Comparison of ENCODE assay signal across 8 cellular contexts in the genomic region with DNA sequence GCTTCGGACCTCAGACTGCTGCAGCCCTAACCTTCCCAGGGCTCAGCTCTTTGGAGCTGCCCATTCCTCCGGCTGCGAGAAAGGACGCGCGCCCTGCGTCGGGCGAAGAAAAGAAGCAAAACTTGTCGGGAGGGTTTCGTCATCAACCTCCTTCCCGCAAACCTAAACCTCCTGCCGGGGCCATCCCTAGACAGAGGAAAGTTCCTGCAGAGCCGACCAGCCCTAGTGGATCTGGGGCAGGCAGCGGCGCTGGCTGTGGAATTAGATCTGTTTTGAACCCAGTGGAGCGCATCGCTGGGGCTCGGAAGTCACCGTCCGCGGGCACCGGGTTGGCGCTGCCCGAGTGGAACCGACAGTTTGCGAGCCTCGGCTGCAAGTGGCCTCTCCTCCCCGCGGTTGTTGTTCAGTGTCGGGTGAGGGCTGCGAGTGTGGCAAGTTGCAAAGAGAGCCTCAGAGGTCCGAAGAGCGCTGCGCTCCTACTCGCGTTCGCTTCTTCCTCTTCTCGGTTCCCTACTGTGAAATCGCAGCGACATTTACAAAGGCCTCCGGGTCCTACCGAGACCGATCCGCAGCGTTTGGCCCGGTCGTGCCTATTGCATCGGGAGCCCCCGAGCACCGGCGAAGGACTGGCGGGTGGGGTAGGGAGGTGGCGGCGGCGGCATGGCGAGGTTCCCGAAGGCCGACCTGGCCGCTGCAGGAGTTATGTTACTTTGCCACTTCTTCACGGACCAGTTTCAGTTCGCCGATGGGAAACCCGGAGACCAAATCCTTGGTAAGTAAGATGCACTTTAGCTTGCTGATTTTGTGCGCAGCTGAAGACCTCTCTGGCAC. TPM values are rescaled to one million over a fixed set of nuclear protein-coding genes. Genes with fewer than 3 reads are reported as not detected.
DNase-seq lines count a peak whose midpoint lies in the region; ATAC-seq, FAIRE-seq and TF ChIP-seq lines count a peak whose summit lies in the region.

TSS of gene PLXDC2 (plus strand) at position 13 of the 831 bp plus-strand sequence.

- TF ChIP-seq CTCF in lower lobe of right lung (IDR thresholded peaks at IDR 0.05) (no peak), suprapubic skin (IDR thresholded peaks at IDR 0.05) (no peak)

- peak; percentile 9 for DNase-seq in Daoy (ENCODE audit: low read depth)
- peak; percentile 21 for DNase-seq in HEK293T (ENCODE audit: extremely low spot score)
- DNase-seq in RCC 7860 (ENCODE audit: low spot score), result peak; percentile 42
- DNase-seq in effector memory CD8-positive, alpha-beta T cell, result no peak
- peak; percentile 82 for DNase-seq in lower lobe of right lung
- DNase-seq in suprapubic skin (ENCODE audit: low spot score in 2 of 2), result peak; percentile 74 to 84
- DNase-seq in NCI-H2227 treated with DMSO at 0.1 percent for 48 hours (lab: John Stamatoyannopoulos, UW), result no peak
- DNase-seq in effector CD8-positive, alpha-beta T cell (lab: John Stamatoyannopoulos, UW), result no peak

- ATAC-seq in effector memory CD8-positive, alpha-beta T cell (replicated peaks), result peak; percentile 30
- peak; percentile 61 to 72 for ATAC-seq in lower lobe of right lung

- WGBS in suprapubic skin, result under 1% methylated on average over 56 of the region's 65 CpGs

- intact Hi-C loops in lower lobe of right lung (cut with DNase I), result no loop called here

- H3K4me1 Mint-ChIP-seq in effector memory CD8-positive, alpha-beta T cell (ENCODE audit: low read depth in 2 of 2), result no peaks in the 10 kb centered on the region

- H3K36me3 ChIP-seq in lower lobe of right lung (no peaks in the 10 kb centered on the region), suprapubic skin (no peaks in the 10 kb centered on the region)

- no peak for TF ChIP-seq EP300 in suprapubic skin (IDR thresholded peaks at IDR 0.05)

- H3K27me3 Mint-ChIP-seq in effector memory CD8-positive, alpha-beta T cell, result peaks cover 0 to 21% of the 10 kb centered on the region in 2 donors

- H3K27me3 ChIP-seq in lower lobe of right lung (ENCODE audit: low read depth) (no peaks in the 10 kb centered on the region), suprapubic skin (no peaks in the 10 kb centered on the region)

- no peak within 1 kb of the TSS for H3K27ac Mint-ChIP-seq in effector memory CD8-positive, alpha-beta T cell

- no peaks in the 10 kb centered on the region for H3K36me3 Mint-ChIP-seq in effector memory CD8-positive, alpha-beta T cell (ENCODE audit: insufficient read depth)

- FAIRE-seq in RCC 7860 (lab: Jason Lieb, UNC), result peak; percentile 22

- peak within 1 kb of the TSS in 1 of 2 donors; percentile 71 for H3K4me3 Mint-ChIP-seq in effector memory CD8-positive, alpha-beta T cell

- POLR2A ChIA-PET in HEK293T (lab: Yijun Ruan, JAX), result interaction anchor here (0.8 to 1.4 kb wide), 2 partner anchors 11 to 676 kb away, joined by 3 to 4 read pairs; no protein-coding TSS in a partner anchor

- peak within 1 kb of the TSS; percentile 90 for H3K27ac ChIP-seq in lower lobe of right lung
- peak within 1 kb of the TSS; percentile 89 for H3K27ac ChIP-seq in suprapubic skin

- CTCF ChIA-PET in HEK293T (lab: Yijun Ruan, JAX), result interaction anchor here (0.6 kb wide), 1 partner anchor 19 kb away, joined by 3 read pairs; no protein-coding TSS in a partner anchor

- peaks cover 0 to 4% of the 10 kb centered on the region in 2 donors for H3K9me3 Mint-ChIP-seq in effector memory CD8-positive, alpha-beta T cell

- H3K4me1 ChIP-seq in lower lobe of right lung (peaks cover 11% of the 10 kb centered on the region), suprapubic skin (peaks cover 28% of the 10 kb centered on the region)

- H3K4me3 ChIP-seq in lower lobe of right lung (peak within 1 kb of the TSS; percentile 82), suprapubic skin (peak within 1 kb of the TSS; percentile 93)

- H3K9me3 ChIP-seq in lower lobe of right lung (no peaks in the 10 kb centered on the region), suprapubic skin (no peaks in the 10 kb centered on the region)

- no peak for TF ChIP-seq POLR2A in suprapubic skin (IDR thresholded peaks at IDR 0.05)

TF ChIP-seq in HEK293T, 16 proteins besides CTCF, POLR2A, EP300 and RAD21:
- no peak for TF ChIP-seq HDGF (IDR thresholded peaks at IDR 0.05; ENCODE audit: borderline replicate concordance)
- no peak for TF ChIP-seq SUZ12 (IDR thresholded peaks at IDR 0.05)
- peak; percentile 30 for TF ChIP-seq L3MBTL2 (conservative IDR thresholded peaks at IDR 0.05)

RNA-seq across cellular contexts. Expression of gene PLXDC2, which starts in this region (rescaled TPM):
- total RNA-seq in Daoy (2014; rRNA removed; shearing (Covaris generic)), result 0.33 and 0.69 TPM in 2 replicates
- total RNA-seq in lower lobe of right lung, result 143 TPM
- 10 to 100 TPM; 93.0 to 97.0 (median 95.0) TPM for total RNA-seq in suprapubic skin

Comparison
In these comparisons a context has a peak if more than half of its experiments do, and no peak if none do; other contexts are left out.
1. RNA of gene PLXDC2 (total RNA-seq): 143 TPM in lower lobe of right lung (single experiment) and 93.0 to 97.0 TPM in suprapubic skin; 0.33 to 0.69 TPM in Daoy; every median in the first group is over 10 times any median in the second.
2. Peak in DNase-seq in Daoy; RNA of the gene not detected or under 1 TPM.
3. DNase-seq: peak in HEK293T (single experiment), RCC 7860 (single experiment), lower lobe of right lung (single experiment) and suprapubic skin (2 of 2); none in effector memory CD8-positive, alpha-beta T cell (0 of 3), NCI-H2227 treated with DMSO at 0.1 percent for 48 hours (single experiment) and effector CD8-positive, alpha-beta T cell (single experiment).